ENCODE assay signal across 8 cellular contexts in the genomic region with DNA sequence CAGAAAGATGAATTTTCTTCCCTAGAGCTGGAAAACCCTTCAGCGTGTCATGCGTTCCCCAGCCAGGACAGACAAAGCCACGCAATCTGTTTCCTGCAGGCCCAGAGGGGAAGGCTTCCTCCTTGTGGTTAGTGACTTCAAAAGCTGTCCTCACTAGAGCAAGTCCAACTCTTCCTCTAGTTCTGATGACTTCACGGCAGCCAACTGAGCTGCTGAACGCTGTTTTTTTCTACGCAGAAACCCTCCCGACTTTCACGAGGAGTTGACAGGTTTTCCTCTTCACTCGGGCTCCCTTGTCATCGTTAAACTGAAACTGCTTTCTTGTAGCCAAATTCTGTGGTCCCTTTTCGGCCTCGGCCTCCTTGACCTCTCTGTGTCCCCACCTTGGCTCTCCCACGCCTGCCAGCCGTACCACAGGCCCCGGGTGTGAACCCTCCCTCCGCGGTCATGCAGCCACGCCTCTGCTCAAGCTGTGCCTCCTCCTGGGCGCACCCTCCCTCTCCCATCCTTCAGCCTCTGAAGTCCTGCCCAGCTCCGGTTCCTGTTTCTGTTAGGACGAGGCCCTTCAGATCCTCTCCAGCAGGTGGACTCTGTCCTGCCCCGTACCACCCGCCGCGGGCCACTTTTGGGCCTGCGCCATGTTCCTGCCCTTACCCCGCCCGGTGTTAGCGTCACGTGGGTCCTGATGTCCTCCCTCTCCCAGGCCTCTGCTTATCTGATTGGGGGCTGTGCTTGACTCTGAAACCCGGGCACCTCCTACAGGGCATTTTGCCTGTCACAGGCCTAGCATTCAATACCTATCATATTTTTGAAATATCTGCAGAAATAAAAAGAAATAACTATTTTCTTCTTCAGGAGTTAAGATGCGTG. TPM values are rescaled to one million over a fixed set of nuclear protein-coding genes. Genes with fewer than 3 reads are reported as not detected.
DNase-seq lines count a peak whose midpoint lies in the region; ATAC-seq and TF ChIP-seq lines count a peak whose summit lies in the region.

No MANE protein-coding gene starts in this region.

- peaks cover 15 to 23% of the 10 kb centered on the region in 2 donors for H3K4me1 ChIP-seq in mucosa of rectum (ENCODE audit: control insufficient read depth in 2 of 2, insufficient read depth in 2 of 2, low read length in 2 of 2)

- H3K27me3 Mint-ChIP-seq in activated CD8-positive, alpha-beta memory T cell treated with anti-CD3 and anti-CD28 coated beads, Interleukin-2, amount 10 ng/mL, durations not matched to agents 7 days and 5 days, result no peaks in the 10 kb centered on the region
- peaks cover 7% of the 10 kb centered on the region for H3K27me3 Mint-ChIP-seq in endothelial cell (ENCODE audit: unreplicated experiment)

- no peaks in the 10 kb centered on the region for H3K9me3 ChIP-seq in mucosa of rectum (ENCODE audit: control insufficient read depth in 2 of 2, low read length in 2 of 2)

- CTCF ChIA-PET in activated CD8-positive, alpha-beta memory T cell treated with anti-CD3 and anti-CD28 coated beads, Interleukin-2, amount 10 ng/mL, durations not matched to agents 7 days and 5 days (lab: Charles Lee), result interaction anchor here (0.6 to 2.0 kb wide), 9 partner anchors 11 to 380 kb away, joined by 3 to 12 read pairs (median 4); no protein-coding TSS in a partner anchor

- peak overlapping the region; percentile 68 to 71 for H3K9ac ChIP-seq in mucosa of rectum (ENCODE audit: low read depth in 1 of 2, low read length in 2 of 2)

- H3K4me1 Mint-ChIP-seq in activated CD8-positive, alpha-beta memory T cell treated with anti-CD3 and anti-CD28 coated beads, Interleukin-2, amount 10 ng/mL, durations not matched to agents 7 days and 5 days, result peaks cover 26% of the 10 kb centered on the region
- peaks cover 29% of the 10 kb centered on the region for H3K4me1 Mint-ChIP-seq in endothelial cell (ENCODE audit: unreplicated experiment)

- peak; percentile 30 for TF ChIP-seq CTCF in endothelial cell (IDR thresholded peaks at IDR 0.05; ENCODE audit: unreplicated experiment)

- no peaks in the 10 kb centered on the region for H3K9me3 Mint-ChIP-seq in activated CD8-positive, alpha-beta memory T cell treated with anti-CD3 and anti-CD28 coated beads, Interleukin-2, amount 10 ng/mL, durations not matched to agents 7 days and 5 days (ENCODE audit: low read depth)
- no peaks in the 10 kb centered on the region for H3K9me3 Mint-ChIP-seq in endothelial cell (ENCODE audit: unreplicated experiment)

- no peaks in the 10 kb centered on the region for H3K27me3 ChIP-seq in mucosa of rectum (ENCODE audit: control insufficient read depth in 2 of 2, insufficient read depth in 2 of 2, low read length in 2 of 2)

- no peaks in the 10 kb centered on the region for H3K36me3 ChIP-seq in mucosa of rectum (ENCODE audit: control insufficient read depth in 2 of 2, insufficient read depth in 2 of 2, low read length in 2 of 2)

- peak overlapping the region; percentile 84 for H3K4me3 Mint-ChIP-seq in activated CD8-positive, alpha-beta memory T cell treated with anti-CD3 and anti-CD28 coated beads, Interleukin-2, amount 10 ng/mL, durations not matched to agents 7 days and 5 days
- peak overlapping the region; percentile 69 for H3K4me3 Mint-ChIP-seq in endothelial cell (ENCODE audit: unreplicated experiment)

- peak overlapping the region; percentile 91 to 92 for H3K27ac ChIP-seq in mucosa of rectum (ENCODE audit: low read depth in 2 of 2, low read length in 2 of 2)

- ATAC-seq in GM18909 (IDR thresholded peaks at IDR 0.05; ENCODE audit: poor library complexity, unreplicated experiment) (peak; percentile 95), HG03159 (IDR thresholded peaks at IDR 0.05; ENCODE audit: unreplicated experiment) (peak; percentile 85)
- peak; percentile 98 for ATAC-seq in activated CD8-positive, alpha-beta memory T cell treated with anti-CD3 and anti-CD28 coated beads, Interleukin-2, amount 10 ng/mL, durations not matched to agents 7 days and 5 days

- DNase-seq in AG08395 (ENCODE audit: low spot score) (peak; percentile 91), NK-92 (lab: John Stamatoyannopoulos, UW; ENCODE audit: unreplicated experiment) (peak; percentile 33), endothelial cell (ENCODE audit: low spot score) (peak; percentile 59)
- peak; percentile 92 for DNase-seq in activated CD8-positive, alpha-beta memory T cell treated with anti-CD3 and anti-CD28 coated beads, Interleukin-2, amount 10 ng/mL, durations not matched to agents 7 days and 5 days
- DNase-seq in stimulated activated CD8-positive, alpha-beta memory T cell treated with anti-CD3 and anti-CD28 coated beads, Interleukin-7, amount 100 ng/mL, for 1 hour (ENCODE audit: low read depth in 2 of 2), result peak; percentile 49 to 59

- H3K4me3 ChIP-seq in mucosa of rectum (ENCODE audit: low read length in 2 of 2), result peak overlapping the region; percentile 57 to 75

- no peaks in the 10 kb centered on the region for H3K36me3 Mint-ChIP-seq in activated CD8-positive, alpha-beta memory T cell treated with anti-CD3 and anti-CD28 coated beads, Interleukin-2, amount 10 ng/mL, durations not matched to agents 7 days and 5 days
- H3K36me3 Mint-ChIP-seq in endothelial cell (ENCODE audit: low read depth, unreplicated experiment), result peaks cover 9% of the 10 kb centered on the region

- peak overlapping the region; percentile 97 for H3K27ac Mint-ChIP-seq in activated CD8-positive, alpha-beta memory T cell treated with anti-CD3 and anti-CD28 coated beads, Interleukin-2, amount 10 ng/mL, durations not matched to agents 7 days and 5 days
- H3K27ac Mint-ChIP-seq in endothelial cell (ENCODE audit: unreplicated experiment), result peak overlapping the region; percentile 95

RNA-seq across cellular contexts. Expression of a gene that starts 39.3 kb away (rescaled TPM):
- total RNA-seq in activated CD8-positive, alpha-beta memory T cell treated with anti-CD3 and anti-CD28 coated beads, Interleukin-2, amount 10 ng/mL, durations not matched to agents 7 days and 5 days, result 10 to 100 TPM; 24.0 to 28.7 TPM
- total RNA-seq in endothelial cell (ENCODE audit: unreplicated experiment), result 43.7 TPM

Comparison
In these comparisons a context has a peak if more than half of its experiments do, and no peak if none do; other contexts are left out.
1. Peak in every context shown above with its lines: DNase-seq, ATAC-seq, H3K4me3 ChIP-seq and H3K27ac ChIP-seq.
2. DNase-seq: peak in every context shown above with its lines; median percentile 92 in activated CD8-positive, alpha-beta memory T cell treated with anti-CD3 and anti-CD28 coated beads, Interleukin-2, amount 10 ng/mL, durations not matched to agents 7 days and 5 days; 91 in AG08395; 59 in endothelial cell; 54 in stimulated activated CD8-positive, alpha-beta memory T cell treated with anti-CD3 and anti-CD28 coated beads, Interleukin-7, amount 100 ng/mL, for 1 hour; 33 in NK-92.